In the genomic region with DNA sequence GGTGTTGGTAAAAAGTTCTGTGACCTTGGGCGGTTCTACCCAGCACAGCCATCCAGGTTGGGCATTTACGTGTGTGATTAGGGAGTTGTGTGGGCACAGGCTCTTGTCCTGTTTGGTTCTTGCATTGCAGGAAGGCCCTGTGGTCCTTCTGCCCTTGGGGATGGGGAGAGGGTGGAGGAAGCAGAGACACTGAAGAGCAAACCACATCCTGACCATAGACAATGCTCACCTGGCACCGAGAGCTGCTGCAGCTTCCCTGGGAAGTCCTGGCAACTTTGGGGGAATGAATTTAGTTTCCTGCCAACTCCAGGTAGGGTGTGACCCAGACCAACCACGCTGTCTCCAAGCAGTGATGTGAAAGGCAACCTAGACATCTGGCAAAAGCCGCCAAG, we compare ENCODE assay signal across 1 cellular context.
TF ChIP-seq lines count a peak whose summit lies in the region.

No MANE protein-coding gene starts in this region.

TF ChIP-seq in K562, 482 proteins besides CTCF, POLR2A, EP300 and RAD21 (continues in another document):
- TF ChIP-seq ZNF143 (CRISPR knock-in tag; IDR thresholded peaks at IDR 0.05) (no peak), SUPT5H (IDR thresholded peaks at IDR 0.05) (no peak), ZEB2 (IDR thresholded peaks at IDR 0.05) (no peak), TCF7L2 (IDR thresholded peaks at IDR 0.05; ENCODE audit: low read depth, low read length) (no peak), MIER1 (IDR thresholded peaks at IDR 0.05; ENCODE audit: low read depth) (no peak), HDAC2 (IDR thresholded peaks at IDR 0.05) (no peak), STAG1 (CRISPR knock-in tag; IDR thresholded peaks at IDR 0.05; ENCODE audit: borderline replicate concordance) (no peak), KDM5B (IDR thresholded peaks at IDR 0.05; ENCODE audit: insufficient replicate concordance, low read depth, low read length) (no peak), FOS (IDR thresholded peaks at IDR 0.05; ENCODE audit: extremely low read depth, insufficient read length) (no peak), ZNF121 (CRISPR knock-in tag; conservative IDR thresholded peaks at IDR 0.05) (no peak), NCOA2 (IDR thresholded peaks at IDR 0.05; ENCODE audit: partially characterized antibody in 2 of 2) (no peak), NFE2 (IDR thresholded peaks at IDR 0.05; ENCODE audit: low read depth) (no peak), PCBP1 (IDR thresholded peaks at IDR 0.05; ENCODE audit: low read depth, low read length, poor library complexity, severe bottlenecking) (no peak), GTF2E2 (tag; IDR thresholded peaks at IDR 0.05) (no peak), HNRNPLL (IDR thresholded peaks at IDR 0.05; ENCODE audit: low read depth, low read length, poor library complexity, severe bottlenecking) (no peak), TARDBP (IDR thresholded peaks at IDR 0.05) (no peak), SPI1 (IDR thresholded peaks at IDR 0.05; ENCODE audit: borderline replicate concordance, low read depth, low read length) (no peak), DNMT1 (IDR thresholded peaks at IDR 0.05) (no peak), RBFOX2 (IDR thresholded peaks at IDR 0.05; ENCODE audit: low read depth, low read length) (peak; percentile 61), ZSCAN29 (IDR thresholded peaks at IDR 0.05) (no peak), CHD1 (IDR thresholded peaks at IDR 0.05; ENCODE audit: low read length) (peak; percentile 40), ZKSCAN1 (IDR thresholded peaks at IDR 0.05; ENCODE audit: low read depth, low read length) (no peak), ZBTB1 (CRISPR knock-in tag; IDR thresholded peaks at IDR 0.05; ENCODE audit: borderline replicate concordance, low read depth) (no peak)
- TF ChIP-seq, protein P1, sequence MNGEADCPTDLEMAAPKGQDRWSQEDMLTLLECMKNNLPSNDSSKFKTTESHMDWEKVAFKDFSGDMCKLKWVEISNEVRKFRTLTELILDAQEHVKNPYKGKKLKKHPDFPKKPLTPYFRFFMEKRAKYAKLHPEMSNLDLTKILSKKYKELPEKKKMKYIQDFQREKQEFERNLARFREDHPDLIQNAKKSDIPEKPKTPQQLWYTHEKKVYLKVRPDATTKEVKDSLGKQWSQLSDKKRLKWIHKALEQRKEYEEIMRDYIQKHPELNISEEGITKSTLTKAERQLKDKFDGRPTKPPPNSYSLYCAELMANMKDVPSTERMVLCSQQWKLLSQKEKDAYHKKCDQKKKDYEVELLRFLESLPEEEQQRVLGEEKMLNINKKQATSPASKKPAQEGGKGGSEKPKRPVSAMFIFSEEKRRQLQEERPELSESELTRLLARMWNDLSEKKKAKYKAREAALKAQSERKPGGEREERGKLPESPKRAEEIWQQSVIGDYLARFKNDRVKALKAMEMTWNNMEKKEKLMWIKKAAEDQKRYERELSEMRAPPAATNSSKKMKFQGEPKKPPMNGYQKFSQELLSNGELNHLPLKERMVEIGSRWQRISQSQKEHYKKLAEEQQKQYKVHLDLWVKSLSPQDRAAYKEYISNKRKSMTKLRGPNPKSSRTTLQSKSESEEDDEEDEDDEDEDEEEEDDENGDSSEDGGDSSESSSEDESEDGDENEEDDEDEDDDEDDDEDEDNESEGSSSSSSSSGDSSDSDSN (IDR thresholded peaks at IDR 0.05; ENCODE audit: borderline replicate concordance in 1 of 2, low read depth in 2 of 2, low read length in 2 of 2), result no peak
- TF ChIP-seq, protein P2, sequence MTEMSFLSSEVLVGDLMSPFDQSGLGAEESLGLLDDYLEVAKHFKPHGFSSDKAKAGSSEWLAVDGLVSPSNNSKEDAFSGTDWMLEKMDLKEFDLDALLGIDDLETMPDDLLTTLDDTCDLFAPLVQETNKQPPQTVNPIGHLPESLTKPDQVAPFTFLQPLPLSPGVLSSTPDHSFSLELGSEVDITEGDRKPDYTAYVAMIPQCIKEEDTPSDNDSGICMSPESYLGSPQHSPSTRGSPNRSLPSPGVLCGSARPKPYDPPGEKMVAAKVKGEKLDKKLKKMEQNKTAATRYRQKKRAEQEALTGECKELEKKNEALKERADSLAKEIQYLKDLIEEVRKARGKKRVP (CRISPR knock-in tag; IDR thresholded peaks at IDR 0.05), result no peak
- TF ChIP-seq, protein P3, sequence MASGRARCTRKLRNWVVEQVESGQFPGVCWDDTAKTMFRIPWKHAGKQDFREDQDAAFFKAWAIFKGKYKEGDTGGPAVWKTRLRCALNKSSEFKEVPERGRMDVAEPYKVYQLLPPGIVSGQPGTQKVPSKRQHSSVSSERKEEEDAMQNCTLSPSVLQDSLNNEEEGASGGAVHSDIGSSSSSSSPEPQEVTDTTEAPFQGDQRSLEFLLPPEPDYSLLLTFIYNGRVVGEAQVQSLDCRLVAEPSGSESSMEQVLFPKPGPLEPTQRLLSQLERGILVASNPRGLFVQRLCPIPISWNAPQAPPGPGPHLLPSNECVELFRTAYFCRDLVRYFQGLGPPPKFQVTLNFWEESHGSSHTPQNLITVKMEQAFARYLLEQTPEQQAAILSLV (tag; IDR thresholded peaks at IDR 0.05), result no peak
- TF ChIP-seq, protein P4, sequence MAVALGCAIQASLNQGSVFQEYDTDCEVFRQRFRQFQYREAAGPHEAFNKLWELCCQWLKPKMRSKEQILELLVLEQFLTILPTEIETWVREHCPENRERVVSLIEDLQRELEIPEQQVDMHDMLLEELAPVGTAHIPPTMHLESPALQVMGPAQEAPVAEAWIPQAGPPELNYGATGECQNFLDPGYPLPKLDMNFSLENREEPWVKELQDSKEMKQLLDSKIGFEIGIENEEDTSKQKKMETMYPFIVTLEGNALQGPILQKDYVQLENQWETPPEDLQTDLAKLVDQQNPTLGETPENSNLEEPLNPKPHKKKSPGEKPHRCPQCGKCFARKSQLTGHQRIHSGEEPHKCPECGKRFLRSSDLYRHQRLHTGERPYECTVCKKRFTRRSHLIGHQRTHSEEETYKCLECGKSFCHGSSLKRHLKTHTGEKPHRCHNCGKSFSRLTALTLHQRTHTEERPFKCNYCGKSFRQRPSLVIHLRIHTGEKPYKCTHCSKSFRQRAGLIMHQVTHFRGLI (CRISPR knock-in tag; IDR thresholded peaks at IDR 0.05), result no peak
- TF ChIP-seq, protein P5, sequence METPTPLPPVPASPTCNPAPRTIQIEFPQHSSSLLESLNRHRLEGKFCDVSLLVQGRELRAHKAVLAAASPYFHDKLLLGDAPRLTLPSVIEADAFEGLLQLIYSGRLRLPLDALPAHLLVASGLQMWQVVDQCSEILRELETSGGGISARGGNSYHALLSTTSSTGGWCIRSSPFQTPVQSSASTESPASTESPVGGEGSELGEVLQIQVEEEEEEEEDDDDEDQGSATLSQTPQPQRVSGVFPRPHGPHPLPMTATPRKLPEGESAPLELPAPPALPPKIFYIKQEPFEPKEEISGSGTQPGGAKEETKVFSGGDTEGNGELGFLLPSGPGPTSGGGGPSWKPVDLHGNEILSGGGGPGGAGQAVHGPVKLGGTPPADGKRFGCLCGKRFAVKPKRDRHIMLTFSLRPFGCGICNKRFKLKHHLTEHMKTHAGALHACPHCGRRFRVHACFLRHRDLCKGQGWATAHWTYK (CRISPR knock-in tag; IDR thresholded peaks at IDR 0.05), result peak; percentile 27; the same call in 1 of the 2 replicates
- TF ChIP-seq, protein P6, sequence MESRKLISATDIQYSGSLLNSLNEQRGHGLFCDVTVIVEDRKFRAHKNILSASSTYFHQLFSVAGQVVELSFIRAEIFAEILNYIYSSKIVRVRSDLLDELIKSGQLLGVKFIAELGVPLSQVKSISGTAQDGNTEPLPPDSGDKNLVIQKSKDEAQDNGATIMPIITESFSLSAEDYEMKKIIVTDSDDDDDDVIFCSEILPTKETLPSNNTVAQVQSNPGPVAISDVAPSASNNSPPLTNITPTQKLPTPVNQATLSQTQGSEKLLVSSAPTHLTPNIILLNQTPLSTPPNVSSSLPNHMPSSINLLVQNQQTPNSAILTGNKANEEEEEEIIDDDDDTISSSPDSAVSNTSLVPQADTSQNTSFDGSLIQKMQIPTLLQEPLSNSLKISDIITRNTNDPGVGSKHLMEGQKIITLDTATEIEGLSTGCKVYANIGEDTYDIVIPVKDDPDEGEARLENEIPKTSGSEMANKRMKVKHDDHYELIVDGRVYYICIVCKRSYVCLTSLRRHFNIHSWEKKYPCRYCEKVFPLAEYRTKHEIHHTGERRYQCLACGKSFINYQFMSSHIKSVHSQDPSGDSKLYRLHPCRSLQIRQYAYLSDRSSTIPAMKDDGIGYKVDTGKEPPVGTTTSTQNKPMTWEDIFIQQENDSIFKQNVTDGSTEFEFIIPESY (CRISPR knock-in tag; IDR thresholded peaks at IDR 0.05), result no peak
- TF ChIP-seq, protein P7, sequence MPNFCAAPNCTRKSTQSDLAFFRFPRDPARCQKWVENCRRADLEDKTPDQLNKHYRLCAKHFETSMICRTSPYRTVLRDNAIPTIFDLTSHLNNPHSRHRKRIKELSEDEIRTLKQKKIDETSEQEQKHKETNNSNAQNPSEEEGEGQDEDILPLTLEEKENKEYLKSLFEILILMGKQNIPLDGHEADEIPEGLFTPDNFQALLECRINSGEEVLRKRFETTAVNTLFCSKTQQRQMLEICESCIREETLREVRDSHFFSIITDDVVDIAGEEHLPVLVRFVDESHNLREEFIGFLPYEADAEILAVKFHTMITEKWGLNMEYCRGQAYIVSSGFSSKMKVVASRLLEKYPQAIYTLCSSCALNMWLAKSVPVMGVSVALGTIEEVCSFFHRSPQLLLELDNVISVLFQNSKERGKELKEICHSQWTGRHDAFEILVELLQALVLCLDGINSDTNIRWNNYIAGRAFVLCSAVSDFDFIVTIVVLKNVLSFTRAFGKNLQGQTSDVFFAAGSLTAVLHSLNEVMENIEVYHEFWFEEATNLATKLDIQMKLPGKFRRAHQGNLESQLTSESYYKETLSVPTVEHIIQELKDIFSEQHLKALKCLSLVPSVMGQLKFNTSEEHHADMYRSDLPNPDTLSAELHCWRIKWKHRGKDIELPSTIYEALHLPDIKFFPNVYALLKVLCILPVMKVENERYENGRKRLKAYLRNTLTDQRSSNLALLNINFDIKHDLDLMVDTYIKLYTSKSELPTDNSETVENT (CRISPR knock-in tag; IDR thresholded peaks at IDR 0.05), result 0 out of 2 replicates have a peak, but pooled peaks have one; percentile 36
- TF ChIP-seq, protein P8, sequence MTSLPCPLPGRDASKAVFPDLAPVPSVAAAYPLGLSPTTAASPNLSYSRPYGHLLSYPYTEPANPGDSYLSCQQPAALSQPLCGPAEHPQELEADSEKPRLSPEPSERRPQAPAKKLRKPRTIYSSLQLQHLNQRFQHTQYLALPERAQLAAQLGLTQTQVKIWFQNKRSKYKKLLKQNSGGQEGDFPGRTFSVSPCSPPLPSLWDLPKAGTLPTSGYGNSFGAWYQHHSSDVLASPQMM (CRISPR knock-in tag; IDR thresholded peaks at IDR 0.05), result no peak
- TF ChIP-seq, protein P9, sequence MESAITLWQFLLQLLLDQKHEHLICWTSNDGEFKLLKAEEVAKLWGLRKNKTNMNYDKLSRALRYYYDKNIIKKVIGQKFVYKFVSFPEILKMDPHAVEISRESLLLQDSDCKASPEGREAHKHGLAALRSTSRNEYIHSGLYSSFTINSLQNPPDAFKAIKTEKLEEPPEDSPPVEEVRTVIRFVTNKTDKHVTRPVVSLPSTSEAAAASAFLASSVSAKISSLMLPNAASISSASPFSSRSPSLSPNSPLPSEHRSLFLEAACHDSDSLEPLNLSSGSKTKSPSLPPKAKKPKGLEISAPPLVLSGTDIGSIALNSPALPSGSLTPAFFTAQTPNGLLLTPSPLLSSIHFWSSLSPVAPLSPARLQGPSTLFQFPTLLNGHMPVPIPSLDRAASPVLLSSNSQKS (CRISPR knock-in tag; IDR thresholded peaks at IDR 0.05), result no peak
- TF ChIP-seq, protein P10, sequence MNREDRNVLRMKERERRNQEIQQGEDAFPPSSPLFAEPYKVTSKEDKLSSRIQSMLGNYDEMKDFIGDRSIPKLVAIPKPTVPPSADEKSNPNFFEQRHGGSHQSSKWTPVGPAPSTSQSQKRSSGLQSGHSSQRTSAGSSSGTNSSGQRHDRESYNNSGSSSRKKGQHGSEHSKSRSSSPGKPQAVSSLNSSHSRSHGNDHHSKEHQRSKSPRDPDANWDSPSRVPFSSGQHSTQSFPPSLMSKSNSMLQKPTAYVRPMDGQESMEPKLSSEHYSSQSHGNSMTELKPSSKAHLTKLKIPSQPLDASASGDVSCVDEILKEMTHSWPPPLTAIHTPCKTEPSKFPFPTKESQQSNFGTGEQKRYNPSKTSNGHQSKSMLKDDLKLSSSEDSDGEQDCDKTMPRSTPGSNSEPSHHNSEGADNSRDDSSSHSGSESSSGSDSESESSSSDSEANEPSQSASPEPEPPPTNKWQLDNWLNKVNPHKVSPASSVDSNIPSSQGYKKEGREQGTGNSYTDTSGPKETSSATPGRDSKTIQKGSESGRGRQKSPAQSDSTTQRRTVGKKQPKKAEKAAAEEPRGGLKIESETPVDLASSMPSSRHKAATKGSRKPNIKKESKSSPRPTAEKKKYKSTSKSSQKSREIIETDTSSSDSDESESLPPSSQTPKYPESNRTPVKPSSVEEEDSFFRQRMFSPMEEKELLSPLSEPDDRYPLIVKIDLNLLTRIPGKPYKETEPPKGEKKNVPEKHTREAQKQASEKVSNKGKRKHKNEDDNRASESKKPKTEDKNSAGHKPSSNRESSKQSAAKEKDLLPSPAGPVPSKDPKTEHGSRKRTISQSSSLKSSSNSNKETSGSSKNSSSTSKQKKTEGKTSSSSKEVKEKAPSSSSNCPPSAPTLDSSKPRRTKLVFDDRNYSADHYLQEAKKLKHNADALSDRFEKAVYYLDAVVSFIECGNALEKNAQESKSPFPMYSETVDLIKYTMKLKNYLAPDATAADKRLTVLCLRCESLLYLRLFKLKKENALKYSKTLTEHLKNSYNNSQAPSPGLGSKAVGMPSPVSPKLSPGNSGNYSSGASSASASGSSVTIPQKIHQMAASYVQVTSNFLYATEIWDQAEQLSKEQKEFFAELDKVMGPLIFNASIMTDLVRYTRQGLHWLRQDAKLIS (CRISPR knock-in tag; IDR thresholded peaks at IDR 0.05), result no peak
- TF ChIP-seq, protein P11, sequence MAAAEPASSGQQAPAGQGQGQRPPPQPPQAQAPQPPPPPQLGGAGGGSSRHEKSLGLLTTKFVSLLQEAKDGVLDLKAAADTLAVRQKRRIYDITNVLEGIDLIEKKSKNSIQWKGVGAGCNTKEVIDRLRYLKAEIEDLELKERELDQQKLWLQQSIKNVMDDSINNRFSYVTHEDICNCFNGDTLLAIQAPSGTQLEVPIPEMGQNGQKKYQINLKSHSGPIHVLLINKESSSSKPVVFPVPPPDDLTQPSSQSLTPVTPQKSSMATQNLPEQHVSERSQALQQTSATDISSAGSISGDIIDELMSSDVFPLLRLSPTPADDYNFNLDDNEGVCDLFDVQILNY (CRISPR knock-in tag; IDR thresholded peaks at IDR 0.05), result no peak
